In genomic region chrX:1323315-1323714, GRCh38 we compare ENCODE assay signal across 8 cellular contexts. TPM values are rescaled to one million over a fixed set of nuclear protein-coding genes. Genes with fewer than 3 reads are reported as not detected.
DNase-seq lines count a peak whose midpoint lies in the region; ATAC-seq lines count a peak whose summit lies in the region.

No MANE protein-coding gene starts in this region.

- H3K27me3 Mint-ChIP-seq in stimulated activated naive CD8-positive, alpha-beta T cell treated with anti-CD3 and anti-CD28 coated beads, Interleukin-15, Interleukin-2, amounts not matched to agents 100 ng/mL and 50 ng/mL, for 24 hours = peaks cover 5% of the 10 kb centered on the region

- H3K36me3 Mint-ChIP-seq in stimulated activated naive CD8-positive, alpha-beta T cell treated with anti-CD3 and anti-CD28 coated beads, Interleukin-15, Interleukin-2, amounts not matched to agents 100 ng/mL and 50 ng/mL, for 24 hours (ENCODE audit: low read depth) = no peaks in the 10 kb centered on the region

- H3K4me3 Mint-ChIP-seq in stimulated activated naive CD8-positive, alpha-beta T cell treated with anti-CD3 and anti-CD28 coated beads, Interleukin-15, Interleukin-2, amounts not matched to agents 100 ng/mL and 50 ng/mL, for 24 hours = peak overlapping the region; percentile 26

- DNase-seq in AML-193 (lab: John Stamatoyannopoulos, UW) = peak; percentile 50 to 51
- DNase-seq in RPMI8226 = peak; percentile 89
- DNase-seq in activated naive CD4-positive, alpha-beta T cell (lab: John Stamatoyannopoulos, UW) = peak in 3 of 4 experiments; percentile 3 to 12 (median 10)
- DNase-seq in left lobe of liver (ENCODE audit: low spot score) = peak; percentile 59
- DNase-seq in midbrain (lab: John Stamatoyannopoulos, UW) = no peak

- no peak overlapping the region for H3K27ac Mint-ChIP-seq in stimulated activated naive CD8-positive, alpha-beta T cell treated with anti-CD3 and anti-CD28 coated beads, Interleukin-15, Interleukin-2, amounts not matched to agents 100 ng/mL and 50 ng/mL, for 24 hours

- peaks cover 16% of the 10 kb centered on the region for H3K4me1 Mint-ChIP-seq in stimulated activated naive CD8-positive, alpha-beta T cell treated with anti-CD3 and anti-CD28 coated beads, Interleukin-15, Interleukin-2, amounts not matched to agents 100 ng/mL and 50 ng/mL, for 24 hours (ENCODE audit: low read depth)

- H3K9me3 Mint-ChIP-seq in stimulated activated naive CD8-positive, alpha-beta T cell treated with anti-CD3 and anti-CD28 coated beads, Interleukin-15, Interleukin-2, amounts not matched to agents 100 ng/mL and 50 ng/mL, for 24 hours = no peaks in the 10 kb centered on the region

- peak; percentile 51 for ATAC-seq in GM18858 (IDR thresholded peaks at IDR 0.05; ENCODE audit: unreplicated experiment)
- peak; percentile 74 for ATAC-seq in HG03342 (IDR thresholded peaks at IDR 0.05; ENCODE audit: unreplicated experiment)
- peak; percentile 93 for ATAC-seq in left lobe of liver

RNA-seq across cellular contexts. Expression of gene IL3RA, which starts 13.3 kb away (rescaled TPM):
- 0.40 TPM for total RNA-seq in left lobe of liver

RNA-seq across cellular contexts. Expression of gene CSF2RA, which starts 54.7 kb away (rescaled TPM):
- total RNA-seq in left lobe of liver = 1.4 TPM
